In genomic region chr4:109675843-109676242, GRCh38 we compare ENCODE assay signal across 2 cellular contexts.
TF ChIP-seq lines count a peak whose summit lies in the region.

No MANE protein-coding gene starts in this region.

TF ChIP-seq in HEK293, 187 proteins besides CTCF, POLR2A, EP300 and RAD21:
- TF ChIP-seq ZNF843 (tag by site-specific recombination; IDR thresholded peaks at IDR 0.05) (no peak), ZNF707 (tag by site-specific recombination; IDR thresholded peaks at IDR 0.05) (peak; percentile 72)

TF ChIP-seq in K562, 482 proteins besides CTCF, POLR2A, EP300 and RAD21:
- TF ChIP-seq ZNF395 (CRISPR knock-in tag; IDR thresholded peaks at IDR 0.05) (no peak), ZNF707 (CRISPR knock-in tag; conservative IDR thresholded peaks at IDR 0.05) (peak; percentile 67)
